29 cellular contexts compared by ENCODE assay signal in genomic region chr20:14198416-14198815, GRCh38.
"Had no signal": no experiment of that assay in that cellular context is flagged by ENCODE, and none has a peak within 500 bp of the region (broad histone marks: within the 10 kb centered on the region; RNA-seq: fewer than 3 reads in every experiment).

No MANE protein-coding gene starts in this region.

- H3K36me3 Mint-ChIP-seq: activated CD4-positive, alpha-beta memory T cell treated with anti-CD3 and anti-CD28 coated beads for 36 hours; activated naive CD8-positive, alpha-beta T cell treated with anti-CD3 and anti-CD28 coated beads for 36 hours; stimulated activated memory B cell treated with anti-CD40 and anti-IgM and Interleukin-4, amounts not matched to agents 10 μg/mL and 1 μg/mL and 100 μg/mL, for 72 hours had no signal

- H3K4me3 ChIP-seq: ascending aorta, esophagus muscularis mucosa, left ventricle myocardium inferior, lung, pancreas, psoas muscle, smooth muscle cell, stomach, tibial artery had no signal

- H3K36me3 ChIP-seq: ascending aorta, esophagus muscularis mucosa, left ventricle myocardium inferior, pancreas, stomach, tibial artery had no signal

- FAIRE-seq: pancreas, TTC549 had no signal

- H3K4me3 Mint-ChIP-seq: activated CD4-positive, alpha-beta memory T cell treated with anti-CD3 and anti-CD28 coated beads for 36 hours; activated CD4-positive, alpha-beta T cell treated with anti-CD3 and anti-CD28 coated beads, Interleukin-2, amount 10 ng/mL, durations not matched to agents 24 days and 14 days; activated naive CD4-positive, alpha-beta T cell treated with anti-CD3 and anti-CD28 coated beads for 36 hours; activated naive CD8-positive, alpha-beta T cell treated with anti-CD3 and anti-CD28 coated beads for 36 hours; activated T-helper 1 cell treated with anti-CD3 and anti-CD28 coated beads, Interleukin-12 subunit alpha, Interleukin-12 subunit beta, Interleukin-2, Interleukin-4 antibody, amounts not matched to agents 30 ng/mL and 10 ng/mL and 1 ng/mL, durations not matched to agents 14 hours and 24 hours and 36 hours; endodermal cell; nephron; stimulated activated memory B cell treated with anti-CD40 and anti-IgM and Interleukin-4, amounts not matched to agents 10 μg/mL and 1 μg/mL and 100 μg/mL, for 72 hours; T-helper 1 cell treated with Interleukin-12 subunit alpha and Interleukin-12 subunit beta and Interleukin-4 antibody, amounts not matched to agents 30 μg/mL and 1 μg/mL, for 36 hours had no signal

- H3K4me2 ChIP-seq: smooth muscle cell had no signal

- ATAC-seq: pancreas; psoas muscle; stimulated activated memory B cell treated with anti-CD40 and anti-IgM and Interleukin-4, amounts not matched to agents 10 μg/mL and 1 μg/mL and 100 μg/mL, for 72 hours had no signal

- H3K9me3 ChIP-seq: ascending aorta, esophagus muscularis mucosa, pancreas, psoas muscle, stomach had no signal

- H3K27ac Mint-ChIP-seq: activated CD4-positive, alpha-beta memory T cell treated with anti-CD3 and anti-CD28 coated beads for 36 hours; activated CD4-positive, alpha-beta T cell treated with anti-CD3 and anti-CD28 coated beads, Interleukin-2, amount 10 ng/mL, durations not matched to agents 24 days and 14 days; activated naive CD4-positive, alpha-beta T cell treated with anti-CD3 and anti-CD28 coated beads for 36 hours; activated naive CD8-positive, alpha-beta T cell treated with anti-CD3 and anti-CD28 coated beads for 36 hours; activated T-helper 1 cell treated with anti-CD3 and anti-CD28 coated beads, Interleukin-12 subunit alpha, Interleukin-12 subunit beta, Interleukin-2, Interleukin-4 antibody, amounts not matched to agents 30 ng/mL and 10 ng/mL and 1 ng/mL, durations not matched to agents 14 hours and 24 hours and 36 hours; nephron; stimulated activated memory B cell treated with anti-CD40 and anti-IgM and Interleukin-4, amounts not matched to agents 10 μg/mL and 1 μg/mL and 100 μg/mL, for 72 hours; T-helper 1 cell treated with Interleukin-12 subunit alpha and Interleukin-12 subunit beta and Interleukin-4 antibody, amounts not matched to agents 30 μg/mL and 1 μg/mL, for 36 hours had no signal

- H3K4me1 Mint-ChIP-seq: activated CD4-positive, alpha-beta T cell treated with anti-CD3 and anti-CD28 coated beads, Interleukin-2, amount 10 ng/mL, durations not matched to agents 24 days and 14 days; activated naive CD8-positive, alpha-beta T cell treated with anti-CD3 and anti-CD28 coated beads for 36 hours; stimulated activated memory B cell treated with anti-CD40 and anti-IgM and Interleukin-4, amounts not matched to agents 10 μg/mL and 1 μg/mL and 100 μg/mL, for 72 hours had no signal

- DNase-seq: activated CD4-positive, alpha-beta memory T cell treated with anti-CD3 and anti-CD28 coated beads for 36 hours; activated CD4-positive, alpha-beta T cell treated with anti-CD3 and anti-CD28 coated beads, Interleukin-2, amount 10 ng/mL, durations not matched to agents 24 days and 14 days; activated CD4-positive, CD25-positive, alpha-beta regulatory T cell treated with anti-CD3 and anti-CD28 coated beads, Interleukin-2, amount 50 U/mL, for 72 hours; activated CD8-positive, alpha-beta memory T cell treated with anti-CD3 and anti-CD28 coated beads, Interleukin-2, amount 50 U/mL, for 4 hours; activated effector memory CD4-positive, alpha-beta T cell treated with anti-CD3 and anti-CD28 coated beads, Interleukin-2, amount 50 U/mL, for 16 hours; activated naive CD4-positive, alpha-beta T cell treated with anti-CD3 and anti-CD28 coated beads for 36 hours; activated naive CD8-positive, alpha-beta T cell treated with anti-CD3 and anti-CD28 coated beads for 36 hours; activated T-cell treated with anti-CD3 and anti-CD28 coated beads, Interleukin-2, amount 50 U/mL, for 1 hour; endodermal cell; foreskin melanocyte; left ventricle myocardium inferior; mesendoderm; pancreas; psoas muscle; stimulated activated CD4-positive, alpha-beta T cell treated with anti-CD3 and anti-CD28 coated beads, Interleukin-1b, Interleukin-23, amount 100 ng/mL, for 48 hours; stimulated activated CD4-positive, alpha-beta T cell treated with anti-CD3 and anti-CD28 coated beads, Interleukin-4, amount 100 ng/mL, for 4 hours; stimulated activated CD8-positive, alpha-beta memory T cell treated with anti-CD3 and anti-CD28 coated beads, Interleukin-4, amount 100 ng/mL, for 48 hours; stomach; T-helper 9 cell; tibial artery had no signal

- H3K27ac ChIP-seq: ascending aorta, esophagus muscularis mucosa, left ventricle myocardium inferior, pancreas, psoas muscle, stomach, tibial artery had no signal

- H3K4me1 ChIP-seq: ascending aorta, left ventricle myocardium inferior, pancreas, psoas muscle had no signal

- H3K27me3 ChIP-seq: ascending aorta, esophagus muscularis mucosa, pancreas, stomach, tibial artery had no signal

- H3K27me3 Mint-ChIP-seq: activated CD4-positive, alpha-beta memory T cell treated with anti-CD3 and anti-CD28 coated beads for 36 hours; activated CD4-positive, alpha-beta T cell treated with anti-CD3 and anti-CD28 coated beads, Interleukin-2, amount 10 ng/mL, durations not matched to agents 24 days and 14 days; activated naive CD8-positive, alpha-beta T cell treated with anti-CD3 and anti-CD28 coated beads for 36 hours; stimulated activated memory B cell treated with anti-CD40 and anti-IgM and Interleukin-4, amounts not matched to agents 10 μg/mL and 1 μg/mL and 100 μg/mL, for 72 hours had no signal
